Comparison of ENCODE assay signal across 14 cellular contexts in the genomic region with DNA sequence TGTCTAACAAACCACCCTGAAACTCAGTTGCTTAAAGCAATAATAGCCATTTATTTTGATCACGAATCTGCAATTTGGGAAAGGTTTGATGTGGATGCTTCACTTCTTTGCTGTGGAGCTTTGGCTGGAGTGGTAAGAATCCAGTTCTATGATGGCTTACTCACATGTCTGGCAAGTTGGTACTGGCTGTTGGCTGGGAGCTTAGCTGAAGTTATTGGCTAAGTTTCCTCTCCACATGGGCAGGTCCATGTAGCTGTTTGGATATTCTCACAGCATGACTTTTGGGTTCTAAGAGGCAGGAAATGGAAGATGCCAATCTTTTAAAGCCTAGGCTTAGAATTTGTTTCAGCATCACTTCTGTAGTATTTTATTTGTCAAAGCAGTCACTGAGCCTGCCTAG.
DNase-seq lines count a peak whose midpoint lies in the region; TF ChIP-seq lines count a peak whose summit lies in the region.
"Had no signal": no experiment of that assay in that cellular context is flagged by ENCODE, and none has a peak within 500 bp of the region (broad histone marks: within the 10 kb centered on the region; RNA-seq: fewer than 3 reads in every experiment).

No MANE protein-coding gene starts in this region.

- TF ChIP-seq POLR2A in spleen (IDR thresholded peaks at IDR 0.05) = no peak

- no peaks in the 10 kb centered on the region for H3K36me3 ChIP-seq in SJSA1
- H3K36me3 ChIP-seq in spleen = no peaks in the 10 kb centered on the region
- H3K36me3 ChIP-seq: neutrophil had no signal

- H3K4me3 ChIP-seq in GM12865 (ENCODE audit: low read depth, low read length) (no peak overlapping the region), SJSA1 (no peak overlapping the region), fibroblast of villous mesenchyme (ENCODE audit: low read depth, low read length) (peak overlapping the region; percentile 32), spleen (no peak overlapping the region)

- 74 to 90% (median 81%) methylated on average over 1 of the region's 1 CpG for WGBS in spleen, 5 donors

- H3K27me3 ChIP-seq in SJSA1 (replicated peaks) (no peaks in the 10 kb centered on the region), spleen (replicated peaks in 1 of 7) (no peaks in the 10 kb centered on the region)
- H3K27me3 ChIP-seq: neutrophil had no signal

- intact Hi-C loops in spleen (cut with DNase I; ENCODE audit: low total_unique reads) = no loop called here

- H3K4me1 ChIP-seq in SJSA1 (replicated peaks) (peaks cover 7% of the 10 kb centered on the region; the same call in 1 of the 2 replicates), spleen (peaks cover 0 to 5% (median 0%) of the 10 kb centered on the region in 6 donors)

- peak; percentile 17 for DNase-seq in GM12865 (ENCODE audit: low read depth)
- DNase-seq in SJSA1 (ENCODE audit: low read depth in 1 of 2, low spot score in 2 of 2) = peak in 1 of 2 experiments; percentile 14
- no peak for DNase-seq in fibroblast of villous mesenchyme (ENCODE audit: low read depth)
- DNase-seq in spleen = no peak
- no peak for DNase-seq in Kasumi-1 (lab: John Stamatoyannopoulos, UW)
- DNase-seq in DMS153 (lab: John Stamatoyannopoulos, UW) = no peak
- no peak for DNase-seq in activated effector memory CD4-positive, alpha-beta T cell treated with Interleukin-2 at 50 U/mL for 16 hours
- no peak for DNase-seq in NCI-H226
- DNase-seq: activated CD8-positive, alpha-beta memory T cell treated with anti-CD3 and anti-CD28 coated beads, Interleukin-2, amount 50 U/mL, for 4 hours; anterior cingulate cortex; kidney glomerular epithelial cell; stimulated activated CD4-positive, alpha-beta T cell treated with anti-CD3 and anti-CD28 coated beads, Interleukin-1b, Interleukin-23, amount 100 ng/mL, for 48 hours; stimulated activated naive B cell treated with anti-CD40 and anti-IgM and Interleukin-4, amounts not matched to agents 10 μg/mL and 1 μg/mL and 100 μg/mL, for 72 hours had no signal

- H3K9me3 ChIP-seq in SJSA1 (replicated peaks) = no peaks in the 10 kb centered on the region; the same call in 1 of the 2 replicates
- H3K9me3 ChIP-seq in spleen = peaks cover 0 to 18% (median 12%) of the 10 kb centered on the region in 8 donors

- TF ChIP-seq CTCF in GM12865 (IDR thresholded peaks at IDR 0.05; ENCODE audit: insufficient read depth, low read depth, low read length, missing control alignments) (no peak), fibroblast of villous mesenchyme (IDR thresholded peaks at IDR 0.05; ENCODE audit: insufficient read depth, low read depth, low read length) (no peak), spleen (IDR thresholded peaks at IDR 0.05 in 8 of 11, conservative IDR thresholded peaks at IDR 0.05 in 3 of 11) (no peak)

- H3K27ac ChIP-seq in SJSA1 (0 out of 2 replicates have a peak overlapping the region, but pooled peaks have one; percentile 30), spleen (peak overlapping the region in 6 of 8 donors; percentile 1 to 63 (median 50))
- H3K27ac ChIP-seq: neutrophil had no signal
